ENCODE assay signal across 17 cellular contexts in the genomic region with DNA sequence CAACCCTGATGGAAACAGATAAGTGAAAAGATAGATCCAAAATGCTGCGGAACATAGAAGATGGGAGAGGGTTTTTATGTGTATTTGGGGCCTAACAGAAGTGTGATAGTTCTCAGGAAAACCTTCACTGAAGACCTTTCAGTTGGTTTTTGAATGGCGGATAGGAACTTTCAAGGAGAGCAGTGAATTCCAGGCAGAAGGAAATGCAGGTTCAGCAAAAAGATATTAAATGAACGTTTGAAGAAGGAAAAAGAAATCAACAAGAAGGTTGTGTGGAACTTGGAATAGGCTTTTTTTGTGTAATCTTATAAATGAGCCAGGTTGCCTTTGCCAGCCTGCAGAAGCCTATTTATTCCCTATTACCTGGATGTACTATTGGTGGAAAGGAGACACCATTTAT. TPM values are rescaled to one million over a fixed set of nuclear protein-coding genes. Genes with fewer than 3 reads are reported as not detected.
A peak's percentile ranks its signal among the peaks of the same experiment; 100 is the strongest.
DNase-seq lines count a peak whose midpoint lies in the region; ATAC-seq and TF ChIP-seq lines count a peak whose summit lies in the region.
"Had no signal": no experiment of that assay in that cellular context is flagged by ENCODE, and none has a peak within 500 bp of the region (broad histone marks: within the 10 kb centered on the region; RNA-seq: fewer than 3 reads in every experiment).

No MANE protein-coding gene starts in this region.

- H3K27ac Mint-ChIP-seq in activated naive CD8-positive, alpha-beta T cell, result no peak overlapping the region
- no peak overlapping the region for H3K27ac Mint-ChIP-seq in activated naive CD8-positive, alpha-beta T cell treated with anti-CD3 and anti-CD28 coated beads, Interleukin-2, amount 50 U/mL, for 24 hours
- no peak overlapping the region for H3K27ac Mint-ChIP-seq in endodermal cell
- H3K27ac Mint-ChIP-seq in stimulated activated naive B cell treated with anti-CD40 and anti-IgM and Interleukin-4, amounts not matched to agents 10 μg/mL and 1 μg/mL and 100 μg/mL, for 72 hours, result no peak overlapping the region

- H2AFZ ChIP-seq in OCI-LY7 (ENCODE audit: low read length), result no peak overlapping the region

- intact Hi-C loops in OCI-LY7 (cut with micrococcal nuclease; ENCODE audit: unreplicated experiment), result no loop called here

- no peak for DNase-seq in activated naive CD8-positive, alpha-beta T cell treated with anti-CD3 and anti-CD28 coated beads, Interleukin-2, amount 50 U/mL, for 24 hours
- no peak for DNase-seq in OCI-LY7 (ENCODE audit: low spot score)
- DNase-seq in endodermal cell, result no peak
- no peak for DNase-seq in stimulated activated naive B cell treated with anti-CD40 and anti-IgM and Interleukin-4, amounts not matched to agents 10 μg/mL and 1 μg/mL and 100 μg/mL, for 72 hours
- no peak for DNase-seq in foreskin keratinocyte
- DNase-seq: activated CD4-positive, alpha-beta T cell treated with anti-CD3 and anti-CD28 coated beads for 1 hour; anterior cingulate cortex; dorsolateral prefrontal cortex; Kasumi-1; NCI-H446; occipital lobe; OCI-M1; SW 1271 had no signal

- H3K9ac ChIP-seq in endodermal cell (ENCODE audit: extremely low read depth, low read length, poor library complexity, severe bottlenecking), result no peak overlapping the region

- peaks cover 9% of the 10 kb centered on the region; the same call in 1 of the 2 replicates for H4K20me1 ChIP-seq in OCI-LY7 (ENCODE audit: insufficient read depth, low read length)

- 75% methylated on average over 3 of the region's 3 CpGs for WGBS in endodermal cell (ENCODE audit: insufficient coverage in 1 of 2, insufficient read length in 1 of 2), 2 experiments

- H3K27ac ChIP-seq in OCI-LY7 (ENCODE audit: low read depth, low read length, poor library complexity, severe bottlenecking) (no peak overlapping the region), endodermal cell (ENCODE audit: low read depth, low read length) (no peak overlapping the region), foreskin keratinocyte (no peak overlapping the region)
- H3K27ac ChIP-seq: dorsolateral prefrontal cortex had no signal

- POLR2A ChIA-PET in OCI-LY7 (lab: Charles Lee), result no interaction called here

- peaks cover 66% of the 10 kb centered on the region for H3K4me1 Mint-ChIP-seq in activated naive CD8-positive, alpha-beta T cell (ENCODE audit: low read depth)
- H3K4me1 Mint-ChIP-seq in activated naive CD8-positive, alpha-beta T cell treated with anti-CD3 and anti-CD28 coated beads, Interleukin-2, amount 50 U/mL, for 24 hours, result peaks cover 41% of the 10 kb centered on the region
- H3K4me1 Mint-ChIP-seq in endodermal cell, result peaks cover 22% of the 10 kb centered on the region
- H3K4me1 Mint-ChIP-seq in stimulated activated naive B cell treated with anti-CD40 and anti-IgM and Interleukin-4, amounts not matched to agents 10 μg/mL and 1 μg/mL and 100 μg/mL, for 72 hours, result peaks cover 17 to 47% of the 10 kb centered on the region in 2 donors

- H3K9me3 ChIP-seq in OCI-LY7 (ENCODE audit: low read length), result no peaks in the 10 kb centered on the region
- H3K9me3 ChIP-seq in endodermal cell (ENCODE audit: control insufficient read depth, low read length), result no peaks in the 10 kb centered on the region

- peak overlapping the region; percentile 97 for H3K4me2 ChIP-seq in OCI-LY7 (ENCODE audit: low read length)

- H3K27me3 ChIP-seq in endodermal cell (ENCODE audit: control insufficient read depth, insufficient read depth, low read length, poor library complexity, severe bottlenecking), result no peaks in the 10 kb centered on the region
- H3K27me3 ChIP-seq in foreskin keratinocyte, result no peaks in the 10 kb centered on the region
- H3K27me3 ChIP-seq: dorsolateral prefrontal cortex had no signal

- ATAC-seq in activated naive CD8-positive, alpha-beta T cell treated with anti-CD3 and anti-CD28 coated beads, Interleukin-2, amount 50 U/mL, for 24 hours, result no peak
- no peak for ATAC-seq in stimulated activated naive B cell treated with anti-CD40 and anti-IgM and Interleukin-4, amounts not matched to agents 10 μg/mL and 1 μg/mL and 100 μg/mL, for 72 hours (replicated peaks)
- ATAC-seq in HG02885 (IDR thresholded peaks at IDR 0.05; ENCODE audit: poor library complexity, unreplicated experiment) (no peak), HG02981 (IDR thresholded peaks at IDR 0.05; ENCODE audit: unreplicated experiment) (no peak), foreskin keratinocyte (no peak)

- no TSS peak for BruUV-seq in OCI-LY7 (replicated peaks; lab: Mats Ljungman, UMichigan)

- H3K36me3 Mint-ChIP-seq in activated naive CD8-positive, alpha-beta T cell, result no peaks in the 10 kb centered on the region
- peaks cover 3% of the 10 kb centered on the region for H3K36me3 Mint-ChIP-seq in activated naive CD8-positive, alpha-beta T cell treated with anti-CD3 and anti-CD28 coated beads, Interleukin-2, amount 50 U/mL, for 24 hours (ENCODE audit: low read depth)
- peaks cover 8% of the 10 kb centered on the region for H3K36me3 Mint-ChIP-seq in endodermal cell (ENCODE audit: low read depth)
- peaks cover 8 to 16% of the 10 kb centered on the region in 2 donors for H3K36me3 Mint-ChIP-seq in stimulated activated naive B cell treated with anti-CD40 and anti-IgM and Interleukin-4, amounts not matched to agents 10 μg/mL and 1 μg/mL and 100 μg/mL, for 72 hours

- H3K4me1 ChIP-seq in OCI-LY7 (ENCODE audit: insufficient read depth, low read length, poor library complexity, severe bottlenecking) (peaks cover 29% of the 10 kb centered on the region), endodermal cell (ENCODE audit: control insufficient read depth, insufficient read depth, low read length) (peaks cover 3% of the 10 kb centered on the region), foreskin keratinocyte (peaks cover 11% of the 10 kb centered on the region)

- no peaks in the 10 kb centered on the region for H3K27me3 Mint-ChIP-seq in activated naive CD8-positive, alpha-beta T cell
- H3K27me3 Mint-ChIP-seq in activated naive CD8-positive, alpha-beta T cell treated with anti-CD3 and anti-CD28 coated beads, Interleukin-2, amount 50 U/mL, for 24 hours, result no peaks in the 10 kb centered on the region
- H3K27me3 Mint-ChIP-seq in endodermal cell (ENCODE audit: insufficient read depth), result no peaks in the 10 kb centered on the region
- no peaks in the 10 kb centered on the region for H3K27me3 Mint-ChIP-seq in stimulated activated naive B cell treated with anti-CD40 and anti-IgM and Interleukin-4, amounts not matched to agents 10 μg/mL and 1 μg/mL and 100 μg/mL, for 72 hours

- peak overlapping the region; percentile 90 for H3K4me3 ChIP-seq in OCI-LY7 (ENCODE audit: low read depth, low read length, poor library complexity, severe bottlenecking)
- H3K4me3 ChIP-seq in endodermal cell (ENCODE audit: low read length), result peak overlapping the region; percentile 87
- H3K4me3 ChIP-seq: lung had no signal

- no peak for TF ChIP-seq CTCF in OCI-LY7 (conservative IDR thresholded peaks at IDR 0.05; ENCODE audit: low read length)
- TF ChIP-seq CTCF in endodermal cell (conservative IDR thresholded peaks at IDR 0.05), result no peak
- TF ChIP-seq CTCF in foreskin keratinocyte (conservative IDR thresholded peaks at IDR 0.05), result no peak

- CTCF ChIA-PET in OCI-LY7 (lab: Charles Lee; ENCODE audit: unreplicated experiment), result no interaction called here

- H3K36me3 ChIP-seq in OCI-LY7 (ENCODE audit: insufficient read depth, low read length) (peaks cover 25% of the 10 kb centered on the region), endodermal cell (ENCODE audit: control insufficient read depth, insufficient read depth, low read length) (peaks cover 3% of the 10 kb centered on the region)

- H3K9me2 ChIP-seq in OCI-LY7 (ENCODE audit: insufficient read depth, low read length), result no peaks in the 10 kb centered on the region

- H3K4me3 Mint-ChIP-seq in activated naive CD8-positive, alpha-beta T cell, result peak overlapping the region; percentile 98
- no peak overlapping the region for H3K4me3 Mint-ChIP-seq in activated naive CD8-positive, alpha-beta T cell treated with anti-CD3 and anti-CD28 coated beads, Interleukin-2, amount 50 U/mL, for 24 hours
- H3K4me3 Mint-ChIP-seq in endodermal cell, result no peak overlapping the region
- peak overlapping the region; percentile 96 to 98 for H3K4me3 Mint-ChIP-seq in stimulated activated naive B cell treated with anti-CD40 and anti-IgM and Interleukin-4, amounts not matched to agents 10 μg/mL and 1 μg/mL and 100 μg/mL, for 72 hours

- peaks cover 77% of the 10 kb centered on the region for H3K79me2 ChIP-seq in OCI-LY7 (ENCODE audit: insufficient read depth, low read depth, low read length)

- H3K9me3 Mint-ChIP-seq in activated naive CD8-positive, alpha-beta T cell (ENCODE audit: low read depth), result no peaks in the 10 kb centered on the region
- no peaks in the 10 kb centered on the region for H3K9me3 Mint-ChIP-seq in activated naive CD8-positive, alpha-beta T cell treated with anti-CD3 and anti-CD28 coated beads, Interleukin-2, amount 50 U/mL, for 24 hours
- no peaks in the 10 kb centered on the region for H3K9me3 Mint-ChIP-seq in endodermal cell
- H3K9me3 Mint-ChIP-seq in stimulated activated naive B cell treated with anti-CD40 and anti-IgM and Interleukin-4, amounts not matched to agents 10 μg/mL and 1 μg/mL and 100 μg/mL, for 72 hours, result no peaks in the 10 kb centered on the region

RNA-seq across cellular contexts. Expression of gene PPIP5K2, which starts 2.1 kb away (rescaled TPM):
- total RNA-seq in OCI-LY7 (2014; rRNA removed; shearing (Covaris generic)), result 45.5 and 50.3 TPM in 2 replicates
- 80.0 and 91.0 TPM in 2 replicates for total RNA-seq in OCI-LY7 (2022)
- 10 to 100 TPM; 67.1 to 68.0 TPM for total RNA-seq in endodermal cell
- polyA plus RNA-seq in endodermal cell (2013, experiment 1 of 2), result 42.2 TPM
- polyA plus RNA-seq in endodermal cell (2013, experiment 2 of 2), result 39.1 TPM
- total RNA-seq in foreskin keratinocyte, result 21.1 and 22.2 TPM in 2 replicates
- 5.0 and 5.9 TPM in 2 replicates for polyA plus RNA-seq in foreskin keratinocyte

RNA-seq across cellular contexts. Expression of gene GIN1, which starts 2.3 kb away (rescaled TPM):
- total RNA-seq in OCI-LY7 (2014; rRNA removed; shearing (Covaris generic)), result 3.9 TPM in 2 replicates
- total RNA-seq in OCI-LY7 (2022) (5.8 TPM in 2 replicates), endodermal cell (1 to 10 TPM; 7.0 to 9.6 TPM), foreskin keratinocyte (4.8 and 5.7 TPM in 2 replicates)
- 13.3 TPM for polyA plus RNA-seq in endodermal cell (2013, experiment 1 of 2)
- 8.4 TPM for polyA plus RNA-seq in endodermal cell (2013, experiment 2 of 2)
- polyA plus RNA-seq in foreskin keratinocyte, result 3.2 and 4.0 TPM in 2 replicates

Comparison
In these comparisons a context has a peak if more than half of its experiments do, and no peak if none do; other contexts are left out.
1. H3K4me3 Mint-ChIP-seq: peak in activated naive CD8-positive, alpha-beta T cell (single experiment) and stimulated activated naive B cell treated with anti-CD40 and anti-IgM and Interleukin-4, amounts not matched to agents 10 μg/mL and 1 μg/mL and 100 μg/mL, for 72 hours (2 of 2); none in activated naive CD8-positive, alpha-beta T cell treated with anti-CD3 and anti-CD28 coated beads, Interleukin-2, amount 50 U/mL, for 24 hours (single experiment) and endodermal cell (single experiment).